ENCODE assay signal across 9 cellular contexts in the genomic region with DNA sequence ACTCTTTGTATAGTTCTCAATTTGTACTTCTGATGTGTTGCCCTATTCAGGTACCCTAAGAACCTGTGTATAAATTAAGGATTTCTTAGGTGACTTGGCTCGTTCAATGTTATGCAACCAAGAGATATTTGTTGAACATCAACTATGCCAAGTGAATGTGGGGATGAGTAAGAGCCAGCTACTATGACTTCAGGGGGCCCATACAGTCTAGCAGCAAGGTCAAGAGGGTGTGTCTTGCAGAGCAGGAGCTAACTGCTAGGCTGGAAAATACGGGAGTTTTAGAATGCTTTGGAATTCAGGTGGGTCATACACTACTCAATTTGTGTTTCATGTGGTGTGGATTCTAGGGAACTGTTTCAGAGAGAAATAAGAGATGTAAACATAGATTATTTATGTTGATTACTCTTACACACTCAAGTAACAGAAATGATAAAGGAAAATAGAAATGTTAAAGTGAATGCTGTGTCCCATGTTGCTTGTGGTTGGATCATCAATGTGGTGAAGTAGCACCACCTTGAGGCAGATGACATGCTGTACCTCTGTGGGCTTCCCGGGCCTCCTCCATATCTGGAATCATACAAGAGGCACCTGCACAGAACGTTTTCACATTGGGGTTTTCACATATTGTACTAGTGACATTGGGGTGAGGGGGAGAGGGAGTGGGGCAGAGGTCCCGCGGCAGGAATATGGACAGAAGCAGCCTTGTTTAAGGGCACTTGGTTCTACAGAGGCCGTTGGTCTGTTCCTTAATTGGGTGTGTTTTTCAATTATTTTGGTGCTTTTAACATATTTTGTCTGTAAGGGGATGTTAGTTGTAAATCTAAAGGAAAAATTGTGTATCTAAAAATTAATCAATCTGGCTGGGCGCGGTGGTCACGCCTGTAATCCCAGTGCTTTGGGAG. TPM values are rescaled to one million over a fixed set of nuclear protein-coding genes. Genes with fewer than 3 reads are reported as not detected.
DNase-seq lines count a peak whose midpoint lies in the region; FAIRE-seq and TF ChIP-seq lines count a peak whose summit lies in the region.
"Had no signal": no experiment of that assay in that cellular context is flagged by ENCODE, and none has a peak within 500 bp of the region (broad histone marks: within the 10 kb centered on the region; RNA-seq: fewer than 3 reads in every experiment).

No MANE protein-coding gene starts in this region.

- peaks cover 0 to 24% of the 10 kb centered on the region in 2 experiments; a peak in 1 of 3 replicates for H3K36me3 ChIP-seq in HEK293 (ENCODE audit: control insufficient read depth in 2 of 2, insufficient read depth in 1 of 2, low read length in 2 of 2)
- H3K36me3 ChIP-seq in keratinocyte (ENCODE audit: control insufficient read depth in 2 of 2, extremely low read depth in 1 of 2, insufficient read depth in 2 of 2, low read length in 2 of 2) = peaks cover 6 to 7% of the 10 kb centered on the region in 2 experiments

- H3K4me2 ChIP-seq in keratinocyte (ENCODE audit: control insufficient read depth, extremely low read depth, insufficient read depth, low read depth, low read length) = peak overlapping the region; percentile 50
- H3K4me2 ChIP-seq: BLaER1 had no signal

- H3K27ac ChIP-seq in HEK293 (ENCODE audit: extremely low read depth, low read depth, low read length) (no peak overlapping the region), keratinocyte (ENCODE audit: control insufficient read depth, insufficient read depth, low read length) (peak overlapping the region; percentile 70)
- H3K27ac ChIP-seq: BLaER1 had no signal

- H3K4me3 ChIP-seq in HEK293 (ENCODE audit: low read depth, low read length) (no peak overlapping the region), keratinocyte (ENCODE audit: control insufficient read depth in 2 of 3, extremely low read depth in 1 of 3, insufficient read depth in 2 of 3, low read depth in 1 of 3, low read length in 3 of 3) (no peak overlapping the region)
- H3K4me3 ChIP-seq: BLaER1 had no signal

- H3K27me3 ChIP-seq in keratinocyte (ENCODE audit: control insufficient read depth, extremely low read depth, insufficient read depth, low read length) = no peaks in the 10 kb centered on the region
- H3K27me3 ChIP-seq: BLaER1 had no signal

- CTCF ChIA-PET in HEK293 (lab: Yijun Ruan, JAX) = interaction anchor here (0.6 to 2.2 kb wide), 15 partner anchors 9 to 545 kb away, joined by 3 to 13 read pairs (median 3); no protein-coding TSS in a partner anchor

- in situ Hi-C loops in T47D (cut with HindIII; ENCODE audit: low pct_unique_long_range_greater_than_20kb, low sequenced_read_pairs) = no loop called here

- dilution Hi-C loops in keratinocyte (cut with MboI; ENCODE audit: extremely low pct_ligation_motif_present, low sequenced_read_pairs) = no loop called here

- H3K9me3 ChIP-seq in HEK293 (ENCODE audit: control insufficient read depth, insufficient read depth, low read depth, low read length) (no peaks in the 10 kb centered on the region), keratinocyte (ENCODE audit: control insufficient read depth, low read depth, low read length) (no peaks in the 10 kb centered on the region)
- H3K9me3 ChIP-seq: BLaER1 had no signal

- TF ChIP-seq CTCF in HEK293 (tag by site-specific recombination; IDR thresholded peaks at IDR 0.05) (peak; percentile 79), keratinocyte (optimal IDR thresholded peaks at IDR 0.05 in 1 of 3, IDR thresholded peaks at IDR 0.05 in 1 of 3, conservative IDR thresholded peaks at IDR 0.05 in 1 of 3; ENCODE audit: extremely low read depth in 1 of 3, insufficient read depth in 2 of 3, low read length in 3 of 3) (peak; percentile 73 to 94 (median 86))

- peak; percentile 84 for FAIRE-seq in keratinocyte (lab: Jason Lieb, UNC)

- no peaks in the 10 kb centered on the region for H3K9me1 ChIP-seq in keratinocyte (ENCODE audit: control insufficient read depth, extremely low read depth, insufficient read depth, low read length)

- H3K9ac ChIP-seq in keratinocyte (ENCODE audit: control insufficient read depth, extremely low read depth, insufficient read depth, low read length) = peak overlapping the region; percentile 47
- H3K9ac ChIP-seq: BLaER1 had no signal

- H3K79me2 ChIP-seq in keratinocyte (ENCODE audit: control insufficient read depth, insufficient read depth, low read length) = peaks cover 2% of the 10 kb centered on the region

- no peaks in the 10 kb centered on the region for H4K20me1 ChIP-seq in keratinocyte (ENCODE audit: control insufficient read depth, extremely low read depth, insufficient read depth, low read length)

- no peak overlapping the region for H2AFZ ChIP-seq in keratinocyte (ENCODE audit: control insufficient read depth, low read length)

- POLR2A ChIA-PET in HEK293 (lab: Yijun Ruan, JAX) = no interaction called here

- DNase-seq in NCI-H1436 (lab: John Stamatoyannopoulos, UW) (peak; percentile 12), NCI-H1436 treated with DMSO at 0.1 percent for 48 hours (lab: John Stamatoyannopoulos, UW) (no peak), NCI-H1048 (lab: John Stamatoyannopoulos, UW) (peak; percentile 53), T-helper 1 cell (peak in 3 of 5 donors; percentile 28 to 60 (median 30)), T47D (ENCODE audit: low read depth in 1 of 2, low spot score in 1 of 2) (peak; percentile 33 to 90), keratinocyte (ENCODE audit: low read depth, low spot score) (no peak)
- DNase-seq in stimulated activated CD4-positive, alpha-beta T cell treated with anti-CD3 and anti-CD28 coated beads, Interleukin-4, amount 100 ng/mL, for 24 hours = peak; percentile 45

- H3K4me1 ChIP-seq in HEK293 (ENCODE audit: control insufficient read depth, insufficient read depth, low read length) = no peaks in the 10 kb centered on the region
- peaks cover 26% of the 10 kb centered on the region for H3K4me1 ChIP-seq in keratinocyte (ENCODE audit: control insufficient read depth, extremely low read depth, insufficient read depth, low read length)
- H3K4me1 ChIP-seq: BLaER1 had no signal

TF ChIP-seq in HEK293, 187 proteins besides CTCF, POLR2A, EP300 and RAD21 (continues in another document):
- TF ChIP-seq ZNF830 (tag by site-specific recombination; IDR thresholded peaks at IDR 0.05; ENCODE audit: low read depth) (no peak), ZNF132 (tag by site-specific recombination; IDR thresholded peaks at IDR 0.05; ENCODE audit: borderline replicate concordance) (no peak), REST (tag by site-specific recombination; IDR thresholded peaks at IDR 0.05) (no peak), SCRT2 (tag by site-specific recombination; IDR thresholded peaks at IDR 0.05) (peak; percentile 33; the same call in 1 of the 2 replicates), ZNF324 (tag by site-specific recombination; IDR thresholded peaks at IDR 0.05) (no peak), ZNF660 (tag by site-specific recombination; IDR thresholded peaks at IDR 0.05) (peak; percentile 94)

RNA-seq across cellular contexts. Expression of gene ARPC5, which starts 12.4 kb away (rescaled TPM):
- 146 to 255 TPM (median 184 TPM) in 3 replicates for polyA plus RNA-seq in keratinocyte
- 353 TPM for polyA plus RNA-seq in keratinocyte (2011; ENCODE audit: low read depth)
- polyA plus RNA-seq in keratinocyte (2011; cell fraction: cytosol; rRNA removed) = 117 and 198 TPM in 2 replicates
- polyA plus RNA-seq in keratinocyte (2011; cell fraction: nucleus; rRNA removed) = 67.3 and 79.7 TPM in 2 replicates
- 164 and 231 TPM in 2 replicates for polyA plus RNA-seq in keratinocyte (2012; ENCODE audit: low replicate concordance)
- polyA minus RNA-seq in keratinocyte = 45.8 to 71.8 TPM (median 53.7 TPM) in 3 replicates
- polyA minus RNA-seq in keratinocyte (2011; cell fraction: cytosol; rRNA and poly(A)+ RNA removed) = 207 TPM
- polyA minus RNA-seq in keratinocyte (2011; cell fraction: nucleus; rRNA and poly(A)+ RNA removed) = 39.7 and 64.8 TPM in 2 replicates

RNA-seq across cellular contexts. Expression of gene APOBEC4, which starts 30.0 kb away (rescaled TPM):
- polyA plus RNA-seq in keratinocyte = not detected in 3 replicates
- polyA plus RNA-seq in keratinocyte (2011; ENCODE audit: low read depth) = not detected
- polyA plus RNA-seq in keratinocyte (2011; cell fraction: cytosol; rRNA removed) = not detected in 2 replicates
- polyA plus RNA-seq in keratinocyte (2011; cell fraction: nucleus; rRNA removed) = not detected in 2 replicates
- polyA plus RNA-seq in keratinocyte (2012; ENCODE audit: low replicate concordance) = not detected in 2 replicates
- polyA minus RNA-seq in keratinocyte = not detected in 3 replicates
- not detected for polyA minus RNA-seq in keratinocyte (2011; cell fraction: cytosol; rRNA and poly(A)+ RNA removed)
- not detected in 2 replicates for polyA minus RNA-seq in keratinocyte (2011; cell fraction: nucleus; rRNA and poly(A)+ RNA removed)

RNA-seq across cellular contexts. Expression of gene NCF2, which starts 32.9 kb away (rescaled TPM):
- 8.3 to 12.6 TPM (median 9.2 TPM) in 3 replicates for polyA plus RNA-seq in keratinocyte
- polyA plus RNA-seq in keratinocyte (2011; ENCODE audit: low read depth) = 63.3 TPM
- polyA plus RNA-seq in keratinocyte (2011; cell fraction: cytosol; rRNA removed) = 10.0 and 12.3 TPM in 2 replicates
- polyA plus RNA-seq in keratinocyte (2011; cell fraction: nucleus; rRNA removed) = 13.1 and 17.8 TPM in 2 replicates
- 7.0 and 67.9 TPM in 2 replicates for polyA plus RNA-seq in keratinocyte (2012; ENCODE audit: low replicate concordance)
- polyA minus RNA-seq in keratinocyte = 5.3 to 21.6 TPM (median 7.5 TPM) in 3 replicates
- 8.4 TPM for polyA minus RNA-seq in keratinocyte (2011; cell fraction: cytosol; rRNA and poly(A)+ RNA removed)
- polyA minus RNA-seq in keratinocyte (2011; cell fraction: nucleus; rRNA and poly(A)+ RNA removed) = 6.8 and 9.6 TPM in 2 replicates

Comparison
In these comparisons a context has a peak if more than half of its experiments do, and no peak if none do; other contexts are left out.
1. DNase-seq: peak in NCI-H1436 (single experiment), NCI-H1048 (single experiment), T-helper 1 cell (3 of 5), T47D (2 of 2) and stimulated activated CD4-positive, alpha-beta T cell treated with anti-CD3 and anti-CD28 coated beads, Interleukin-4, amount 100 ng/mL, for 24 hours (single experiment); none in NCI-H1436 treated with DMSO at 0.1 percent for 48 hours (single experiment) and keratinocyte (single experiment).